Comparison of ENCODE assay signal across 9 cellular contexts in genomic region chr20:44965651-44966029, GRCh38. TPM values are rescaled to one million over a fixed set of nuclear protein-coding genes. Genes with fewer than 3 reads are reported as not detected.
DNase-seq lines count a peak whose midpoint lies in the region; ATAC-seq, FAIRE-seq and TF ChIP-seq lines count a peak whose summit lies in the region.
"Had no signal": no experiment of that assay in that cellular context is flagged by ENCODE, and none has a peak within 500 bp of the region (broad histone marks: within the 10 kb centered on the region; RNA-seq: fewer than 3 reads in every experiment).

No MANE protein-coding gene starts in this region.

- no peak for DNase-seq in CD8-positive, alpha-beta T cell
- DNase-seq in Peyer's patch (no peak), epithelial cell of proximal tubule (ENCODE audit: low read depth) (no peak), pancreas (no peak), D341Med (ENCODE audit: low spot score) (no peak), DMS53 (lab: John Stamatoyannopoulos, UW) (no peak), NCI-H187 treated with DMSO at 0.1 percent for 48 hours (lab: John Stamatoyannopoulos, UW) (no peak), SIG-M5 treated with dmso at 0.1 percent for 504 hours (lab: John Stamatoyannopoulos, UW; ENCODE audit: unreplicated experiment) (no peak)

- H3K36me3 Mint-ChIP-seq in CD8-positive, alpha-beta T cell: peaks cover 32% of the 10 kb centered on the region

- POLR2A ChIA-PET in CD8-positive, alpha-beta T cell (lab: Charles Lee): interaction anchor here (1.0 to 5.6 kb wide), 5 partner anchors 9 to 77 kb away, joined by 3 to 60 read pairs (median 7); no protein-coding TSS in a partner anchor

- peak overlapping the region; percentile 89 for H3K27ac Mint-ChIP-seq in CD8-positive, alpha-beta T cell

- peak overlapping the region; percentile 91 for H3K4me3 Mint-ChIP-seq in CD8-positive, alpha-beta T cell

- no peaks in the 10 kb centered on the region for H3K9me3 ChIP-seq in CD8-positive, alpha-beta T cell (ENCODE audit: low read length)
- H3K9me3 ChIP-seq in Peyer's patch: no peaks in the 10 kb centered on the region
- H3K9me3 ChIP-seq in pancreas: no peaks in the 10 kb centered on the region

- ATAC-seq in CD8-positive, alpha-beta T cell: no peak
- no peak for ATAC-seq in pancreas

- no peak for TF ChIP-seq POLR2A in Peyer's patch (IDR thresholded peaks at IDR 0.05)

- peak overlapping the region; percentile 97 for H3K4me3 ChIP-seq in CD8-positive, alpha-beta T cell (ENCODE audit: low read depth, low read length)
- H3K4me3 ChIP-seq in Peyer's patch (peak overlapping the region; percentile 76 to 98 (median 85)), epithelial cell of proximal tubule (ENCODE audit: low read depth, low read length) (peak overlapping the region; percentile 90), pancreas (peak overlapping the region; percentile 60 to 94 (median 88))

- H3K4me1 ChIP-seq in CD8-positive, alpha-beta T cell (ENCODE audit: insufficient read depth, low read length): peaks cover 28% of the 10 kb centered on the region
- H3K4me1 ChIP-seq in Peyer's patch (peaks cover 0 to 7% (median 1%) of the 10 kb centered on the region in 4 donors), pancreas (peaks cover 0 to 13% (median 4%) of the 10 kb centered on the region in 3 donors)

- peak overlapping the region; percentile 82 for H3K27ac ChIP-seq in CD8-positive, alpha-beta T cell (ENCODE audit: low read depth, low read length)
- peak overlapping the region; percentile 88 to 97 (median 92) for H3K27ac ChIP-seq in Peyer's patch
- H3K27ac ChIP-seq in pancreas: peak overlapping the region; percentile 62 to 84 (median 78)

- no peaks in the 10 kb centered on the region for H3K27me3 ChIP-seq in CD8-positive, alpha-beta T cell (ENCODE audit: insufficient read depth, low read length)
- H3K27me3 ChIP-seq in Peyer's patch: no peaks in the 10 kb centered on the region
- no peaks in the 10 kb centered on the region for H3K27me3 ChIP-seq in pancreas

- no peaks in the 10 kb centered on the region for H3K27me3 Mint-ChIP-seq in CD8-positive, alpha-beta T cell (ENCODE audit: low read depth)

- no peaks in the 10 kb centered on the region for H3K36me3 ChIP-seq in CD8-positive, alpha-beta T cell (ENCODE audit: insufficient read depth, low read length)
- H3K36me3 ChIP-seq in Peyer's patch: no peaks in the 10 kb centered on the region
- H3K36me3 ChIP-seq in pancreas: no peaks in the 10 kb centered on the region

- FAIRE-seq in pancreas (lab: Jason Lieb, UNC): no peak
- FAIRE-seq: islet of Langerhans had no signal

- CTCF ChIA-PET in CD8-positive, alpha-beta T cell (lab: Charles Lee): interaction anchor here (1.9 to 4.5 kb wide), 4 partner anchors 9 to 42 kb away, joined by 4 to 29 read pairs (median 7); no protein-coding TSS in a partner anchor

- TF ChIP-seq CTCF in CD8-positive, alpha-beta T cell (IDR thresholded peaks at IDR 0.05): no peak
- no peak for TF ChIP-seq CTCF in Peyer's patch (IDR thresholded peaks at IDR 0.05)
- no peak for TF ChIP-seq CTCF in epithelial cell of proximal tubule (conservative IDR thresholded peaks at IDR 0.05; ENCODE audit: low read depth, low read length)
- TF ChIP-seq CTCF in pancreas (IDR thresholded peaks at IDR 0.05): no peak

- H3K4me1 Mint-ChIP-seq in CD8-positive, alpha-beta T cell (ENCODE audit: low read depth): peaks cover 51% of the 10 kb centered on the region

- 19 to 20% methylated on average over 5 of the region's 5 CpGs for WGBS in pancreas, 2 donors

- H3K9me3 Mint-ChIP-seq in CD8-positive, alpha-beta T cell: no peaks in the 10 kb centered on the region

- intact Hi-C loops in CD8-positive, alpha-beta T cell (cut with DNase I, micrococcal nuclease): loop anchor here (1.0 to 5.0 kb wide), 8 partner anchors 14 to 755 kb away; partner anchors contain the start of genes YWHAB (in 2 of the 2), OSER1 (in 1 of the 2), PABPC1L (in 1 of the 2) and SYS1 (in 1 of the 2)
- intact Hi-C loops in pancreas (cut with DNase I): no loop called here

RNA-seq across cellular contexts. Expression of gene STK4, which starts 0.7 kb away (rescaled TPM):
- total RNA-seq in CD8-positive, alpha-beta T cell: 100 to 1,000 TPM; 253 to 259 TPM
- total RNA-seq in Peyer's patch (100 to 1,000 TPM in 1 of 4 donors, 10 to 100 TPM in 3; 27.7 to 128 (median 42.9) TPM), epithelial cell of proximal tubule (17.4 and 17.6 TPM in 2 replicates), pancreas (10 to 100 TPM in 3 of 6 donors, 1 to 10 TPM in 3; 7.1 to 18.9 (median 10.4) TPM)
- polyA plus RNA-seq in pancreas: 1 to 10 TPM; 3.7 to 5.0 TPM

RNA-seq across cellular contexts. Expression of gene TOMM34, which starts 5.4 kb away (rescaled TPM):
- total RNA-seq in CD8-positive, alpha-beta T cell: 10 to 100 TPM; 11.9 to 12.4 TPM
- total RNA-seq in Peyer's patch (10 to 100 TPM in 3 of 4 donors, 1 to 10 TPM in 1; 8.4 to 19.0 (median 12.2) TPM), epithelial cell of proximal tubule (74.3 and 95.6 TPM in 2 replicates), pancreas (10 to 100 TPM in 2 of 6 donors, 1 to 10 TPM in 4; 4.9 to 12.4 (median 7.4) TPM)
- polyA plus RNA-seq in pancreas: 10 to 100 TPM in 1 of 2 donors, 1 to 10 TPM in 1; 7.4 to 18.6 TPM

RNA-seq across cellular contexts. Expression of gene PABPC1L, which starts 55.8 kb away (rescaled TPM):
- total RNA-seq in CD8-positive, alpha-beta T cell: 10 to 100 TPM; 31.9 to 34.0 TPM
- total RNA-seq in Peyer's patch (100 to 1,000 TPM in 1 of 4 donors, 10 to 100 TPM in 3; 10.5 to 123 (median 33.6) TPM), epithelial cell of proximal tubule (6.5 and 9.2 TPM in 2 replicates), pancreas (10 to 100 TPM; 18.7 to 64.5 (median 22.4) TPM)
- 100 to 1,000 TPM; 150 to 156 TPM for polyA plus RNA-seq in pancreas

Comparison
In these comparisons a context has a peak if more than half of its experiments do, and no peak if none do; other contexts are left out.
1. intact Hi-C loops: an anchor here in CD8-positive, alpha-beta T cell (1.0 to 5.0 kb wide); none called in pancreas.